19 cellular contexts compared by ENCODE assay signal in genomic region chr4:150164055-150164454, GRCh38.
A peak's percentile ranks its signal among the peaks of the same experiment; 100 is the strongest.
DNase-seq lines count a peak whose midpoint lies in the region; ATAC-seq and TF ChIP-seq lines count a peak whose summit lies in the region.
"Had no signal": no experiment of that assay in that cellular context is flagged by ENCODE, and none has a peak within 500 bp of the region (broad histone marks: within the 10 kb centered on the region; RNA-seq: fewer than 3 reads in every experiment).

No MANE protein-coding gene starts in this region.

- H3K4me3 ChIP-seq in BE2C (ENCODE audit: low read depth, low read length) (no peak overlapping the region), fibroblast of mammary gland (ENCODE audit: control insufficient read depth, low read depth, low read length) (no peak overlapping the region)
- H3K4me3 ChIP-seq: GM12878, SJCRH30 had no signal

- H3K27ac Mint-ChIP-seq in activated naive CD4-positive, alpha-beta T cell treated with anti-CD3 and anti-CD28 coated beads, Interleukin-2, amount 50 U/mL, for 72 hours: no peak overlapping the region
- H3K27ac Mint-ChIP-seq: CD4-positive, alpha-beta T cell had no signal

- H3K36me3 ChIP-seq in BE2C: no peaks in the 10 kb centered on the region
- H3K36me3 ChIP-seq: SJCRH30 had no signal

- H3K9me3 Mint-ChIP-seq in activated naive CD4-positive, alpha-beta T cell treated with anti-CD3 and anti-CD28 coated beads, Interleukin-2, amount 50 U/mL, for 72 hours: no peaks in the 10 kb centered on the region
- H3K9me3 Mint-ChIP-seq: CD4-positive, alpha-beta T cell had no signal

- DNase-seq in BE2C (peak; percentile 34), NCI-H69 (lab: John Stamatoyannopoulos, UW) (peak; percentile 2), fibroblast of mammary gland (ENCODE audit: low read depth) (peak; percentile 58), left ventricle myocardium superior (peak; percentile 72), nucleus accumbens (lab: John Stamatoyannopoulos, UW) (no peak)
- DNase-seq in activated naive CD4-positive, alpha-beta T cell treated with anti-CD3 and anti-CD28 coated beads, Interleukin-2, amount 50 U/mL, for 72 hours (ENCODE audit: low spot score in 2 of 2): no peak
- DNase-seq: ACHN; Caco-2; CD4-positive, alpha-beta T cell; GF-D8; GOT3; KBM-7; NCI-H1105; NCI-H510A; NCI-H774; PC-3; SJCRH30 had no signal

- H3K27me3 ChIP-seq in BE2C: no peaks in the 10 kb centered on the region
- H3K27me3 ChIP-seq: SJCRH30 had no signal

- H3K4me1 ChIP-seq in BE2C: peaks cover 29% of the 10 kb centered on the region
- H3K4me1 ChIP-seq: Caco-2 had no signal

- no peak for TF ChIP-seq CTCF in BE2C (IDR thresholded peaks at IDR 0.05; ENCODE audit: low read depth, low read length)
- no peak for TF ChIP-seq CTCF in fibroblast of mammary gland (conservative IDR thresholded peaks at IDR 0.05; ENCODE audit: control insufficient read depth, insufficient read depth, low read depth, low read length)

- intact Hi-C loops in left ventricle myocardium superior (cut with micrococcal nuclease): no loop called here

- no peaks in the 10 kb centered on the region for H3K9me3 ChIP-seq in BE2C
- H3K9me3 ChIP-seq: Caco-2, SJCRH30 had no signal

- no peaks in the 10 kb centered on the region for H3K36me3 Mint-ChIP-seq in activated naive CD4-positive, alpha-beta T cell treated with anti-CD3 and anti-CD28 coated beads, Interleukin-2, amount 50 U/mL, for 72 hours

- ATAC-seq in left ventricle myocardium superior (peak; percentile 89), HG02884 (IDR thresholded peaks at IDR 0.05; ENCODE audit: unreplicated experiment) (no peak)
- no peak for ATAC-seq in activated naive CD4-positive, alpha-beta T cell treated with anti-CD3 and anti-CD28 coated beads, Interleukin-2, amount 50 U/mL, for 72 hours
- ATAC-seq: GM12878, PC-3 had no signal

Comparison
In these comparisons a context has a peak if more than half of its experiments do, and no peak if none do; other contexts are left out.
1. DNase-seq: peak in BE2C (single experiment), NCI-H69 (single experiment), fibroblast of mammary gland (single experiment) and left ventricle myocardium superior (single experiment); none in activated naive CD4-positive, alpha-beta T cell treated with anti-CD3 and anti-CD28 coated beads, Interleukin-2, amount 50 U/mL, for 72 hours (0 of 2) and nucleus accumbens (0 of 56).